ENCODE assay signal across 8 cellular contexts in genomic region chr1:24150228-24151174, GRCh38. TPM values are rescaled to one million over a fixed set of nuclear protein-coding genes. Genes with fewer than 3 reads are reported as not detected.
A peak's percentile ranks its signal among the peaks of the same experiment; 100 is the strongest.
DNase-seq lines count a peak whose midpoint lies in the region; ATAC-seq and TF ChIP-seq lines count a peak whose summit lies in the region.

No MANE protein-coding gene starts in this region.

- H3K4me1 ChIP-seq in ectodermal cell (ENCODE audit: control insufficient read depth, insufficient read depth, low read length) = peaks cover 5% of the 10 kb centered on the region

- no peak overlapping the region for H3K27ac Mint-ChIP-seq in activated CD4-positive, alpha-beta memory T cell treated with anti-CD3 and anti-CD28 coated beads, Interleukin-2, amount 10 ng/mL, durations not matched to agents 7 days and 5 days

- peaks cover 25% of the 10 kb centered on the region for H3K4me1 Mint-ChIP-seq in activated CD4-positive, alpha-beta memory T cell treated with anti-CD3 and anti-CD28 coated beads, Interleukin-2, amount 10 ng/mL, durations not matched to agents 7 days and 5 days

- H3K4me3 ChIP-seq in HL-60 (replicated peaks; ENCODE audit: insufficient read depth, low read length) = no peak overlapping the region
- peak overlapping the region; percentile 25 for H3K4me3 ChIP-seq in ectodermal cell (ENCODE audit: insufficient read depth, low read depth, low read length)
- H3K4me3 ChIP-seq in lower leg skin (ENCODE audit: low read depth, poor library complexity, severe bottlenecking) = no peak overlapping the region

- no peak overlapping the region for H3K27ac ChIP-seq in HL-60 (replicated peaks)
- H3K27ac ChIP-seq in ectodermal cell (ENCODE audit: insufficient read depth, low read depth, low read length, poor library complexity, severe bottlenecking) = peak overlapping the region; percentile 64

- peaks cover 23% of the 10 kb centered on the region for H3K27me3 ChIP-seq in HL-60 (ENCODE audit: insufficient read depth, poor library complexity, severe bottlenecking)
- H3K27me3 ChIP-seq in ectodermal cell (ENCODE audit: control insufficient read depth, insufficient read depth, low read length, poor library complexity, severe bottlenecking) = peaks cover 5% of the 10 kb centered on the region

- peak overlapping the region; percentile 48 for H3K4me3 Mint-ChIP-seq in activated CD4-positive, alpha-beta memory T cell treated with anti-CD3 and anti-CD28 coated beads, Interleukin-2, amount 10 ng/mL, durations not matched to agents 7 days and 5 days

- WGBS in ectodermal cell, 2 experiments = 20 to 22% methylated on average over 36 of the region's 36 CpGs
- 8 to 10% methylated on average over 36 of the region's 36 CpGs for WGBS in lower leg skin, 2 donors

- intact Hi-C loops in lower leg skin (cut with DNase I; ENCODE audit: low total_unique reads) = no loop called here

- TF ChIP-seq CTCF in HL-60 (IDR thresholded peaks at IDR 0.05; ENCODE audit: insufficient read depth, low read length) = peak; percentile 27
- peak in 2 of 3 donors; percentile 12 to 61 for TF ChIP-seq CTCF in lower leg skin (IDR thresholded peaks at IDR 0.05)

- no peak for TF ChIP-seq POLR2A in lower leg skin (IDR thresholded peaks at IDR 0.05)

- CTCF ChIA-PET in activated CD4-positive, alpha-beta memory T cell treated with anti-CD3 and anti-CD28 coated beads, Interleukin-2, amount 10 ng/mL, durations not matched to agents 7 days and 5 days (lab: Charles Lee) = interaction anchor here (0.6 to 3.0 kb wide), 58 partner anchors 9 to 1121 kb away, joined by 3 to 94 read pairs (median 4); partner anchors contain the start of genes CLIC4, IFNLR1, NIPAL3 and RCAN3

- no peaks in the 10 kb centered on the region for H3K36me3 ChIP-seq in ectodermal cell (ENCODE audit: control insufficient read depth, insufficient read depth, low read length)

- no peak for ATAC-seq in HG03097 (IDR thresholded peaks at IDR 0.05; ENCODE audit: low FRiP score, unreplicated experiment)

- no peaks in the 10 kb centered on the region for H3K9me3 Mint-ChIP-seq in activated CD4-positive, alpha-beta memory T cell treated with anti-CD3 and anti-CD28 coated beads, Interleukin-2, amount 10 ng/mL, durations not matched to agents 7 days and 5 days

- H3K36me3 Mint-ChIP-seq in activated CD4-positive, alpha-beta memory T cell treated with anti-CD3 and anti-CD28 coated beads, Interleukin-2, amount 10 ng/mL, durations not matched to agents 7 days and 5 days (ENCODE audit: low read depth) = no peaks in the 10 kb centered on the region

- POLR2A ChIA-PET in activated CD4-positive, alpha-beta memory T cell treated with anti-CD3 and anti-CD28 coated beads, Interleukin-2, amount 10 ng/mL, durations not matched to agents 7 days and 5 days (lab: Charles Lee) = interaction anchor here (0.7 to 2.7 kb wide), 12 partner anchors 9 to 492 kb away, joined by 3 to 22 read pairs (median 4); partner anchors contain the start of genes IFNLR1, PNRC2 and SRRM1

- H3K9me3 ChIP-seq in ectodermal cell (ENCODE audit: control insufficient read depth, low read length) = no peaks in the 10 kb centered on the region

- peak; percentile 97 for DNase-seq in ELF-1 (ENCODE audit: low read depth, low spot score)
- DNase-seq in HL-60 (ENCODE audit: low read depth in 1 of 2, low spot score in 1 of 2) = peak; percentile 52 to 71
- peak; percentile 91 for DNase-seq in NCI-H82 (lab: John Stamatoyannopoulos, UW)
- DNase-seq in activated CD4-positive, alpha-beta memory T cell treated with anti-CD3 and anti-CD28 coated beads, Interleukin-2, amount 10 ng/mL, durations not matched to agents 7 days and 5 days = peak; percentile 90
- DNase-seq in lower leg skin (ENCODE audit: low spot score in 2 of 2) = peak; percentile 92 to 99
- peak; percentile 92 for DNase-seq in stimulated activated CD4-positive, alpha-beta T cell treated with anti-CD3 and anti-CD28 coated beads, Interleukin-4, amount 100 ng/mL, for 24 hours

- peaks cover 33% of the 10 kb centered on the region for H3K27me3 Mint-ChIP-seq in activated CD4-positive, alpha-beta memory T cell treated with anti-CD3 and anti-CD28 coated beads, Interleukin-2, amount 10 ng/mL, durations not matched to agents 7 days and 5 days

RNA-seq across cellular contexts. Expression of gene IL22RA1, which starts 7.6 kb away (rescaled TPM):
- total RNA-seq in activated CD4-positive, alpha-beta memory T cell treated with anti-CD3 and anti-CD28 coated beads, Interleukin-2, amount 10 ng/mL, durations not matched to agents 7 days and 5 days = not detected
- polyA plus RNA-seq in ectodermal cell (2013, experiment 1 of 4) = not detected
- not detected for polyA plus RNA-seq in ectodermal cell (2013, experiment 2 of 4)
- not detected for polyA plus RNA-seq in ectodermal cell (2013, experiment 3 of 4)
- polyA plus RNA-seq in ectodermal cell (2013, experiment 4 of 4) = not detected
- 10 to 100 TPM; 34.7 to 53.1 (median 45.9) TPM for total RNA-seq in lower leg skin

RNA-seq across cellular contexts. Expression of gene IFNLR1, which starts 36.6 kb away (rescaled TPM):
- 1 to 10 TPM; 6.0 to 6.1 TPM for total RNA-seq in activated CD4-positive, alpha-beta memory T cell treated with anti-CD3 and anti-CD28 coated beads, Interleukin-2, amount 10 ng/mL, durations not matched to agents 7 days and 5 days
- 1.2 TPM for polyA plus RNA-seq in ectodermal cell (2013, experiment 1 of 4)
- 1.2 TPM for polyA plus RNA-seq in ectodermal cell (2013, experiment 2 of 4)
- polyA plus RNA-seq in ectodermal cell (2013, experiment 3 of 4) = 0.85 TPM
- polyA plus RNA-seq in ectodermal cell (2013, experiment 4 of 4) = 0.81 TPM
- 10 to 100 TPM; 10.4 to 16.4 (median 14.4) TPM for total RNA-seq in lower leg skin

RNA-seq across cellular contexts. Expression of gene MYOM3, which starts 38.6 kb away (rescaled TPM):
- total RNA-seq in activated CD4-positive, alpha-beta memory T cell treated with anti-CD3 and anti-CD28 coated beads, Interleukin-2, amount 10 ng/mL, durations not matched to agents 7 days and 5 days = not detected
- 0.30 TPM for polyA plus RNA-seq in ectodermal cell (2013, experiment 1 of 4)
- 0.28 TPM for polyA plus RNA-seq in ectodermal cell (2013, experiment 2 of 4)
- polyA plus RNA-seq in ectodermal cell (2013, experiment 3 of 4) = 0.48 TPM
- 0.20 TPM for polyA plus RNA-seq in ectodermal cell (2013, experiment 4 of 4)
- 1 to 10 TPM; 1.5 to 1.9 (median 1.7) TPM for total RNA-seq in lower leg skin

Comparison
In these comparisons a context has a peak if more than half of its experiments do, and no peak if none do; other contexts are left out.
1. RNA of gene IL22RA1, which starts 7.6 kb away (total RNA-seq): 34.7 to 53.1 TPM in lower leg skin; not detected in activated CD4-positive, alpha-beta memory T cell treated with anti-CD3 and anti-CD28 coated beads, Interleukin-2, amount 10 ng/mL, durations not matched to agents 7 days and 5 days; every median in the first group is over 10 times any median in the second.
2. Peak in every context shown above with its lines, with median percentiles within 50 percentile points of each other: DNase-seq.